In genomic region chr16:89936981-89937380, GRCh38 we compare ENCODE assay signal across 7 cellular contexts.
"Had no signal": no experiment of that assay in that cellular context is flagged by ENCODE, and none has a peak within 500 bp of the region (broad histone marks: within the 10 kb centered on the region; RNA-seq: fewer than 3 reads in every experiment).

No MANE protein-coding gene starts in this region.

- H3K4me3 ChIP-seq: GM23338 had no signal

- ATAC-seq: GM23338 had no signal

- H3K27ac ChIP-seq: KMS-11 had no signal

- H3K9me3 Mint-ChIP-seq: GM23338, H9 had no signal

- H3K9ac ChIP-seq: KMS-11 had no signal

- H3K27ac Mint-ChIP-seq: GM23338, H9 had no signal

- DNase-seq: H9, HCEC 1CT, IMR-90, Karpas-422, KBM-7 had no signal

- H3K4me1 Mint-ChIP-seq: GM23338, H9 had no signal

- H2AFZ ChIP-seq: GM23338 had no signal

- H3K4me3 Mint-ChIP-seq: GM23338 had no signal

- H3K4me2 ChIP-seq: GM23338, KMS-11 had no signal
